Comparison of ENCODE assay signal across 9 cellular contexts in the genomic region with DNA sequence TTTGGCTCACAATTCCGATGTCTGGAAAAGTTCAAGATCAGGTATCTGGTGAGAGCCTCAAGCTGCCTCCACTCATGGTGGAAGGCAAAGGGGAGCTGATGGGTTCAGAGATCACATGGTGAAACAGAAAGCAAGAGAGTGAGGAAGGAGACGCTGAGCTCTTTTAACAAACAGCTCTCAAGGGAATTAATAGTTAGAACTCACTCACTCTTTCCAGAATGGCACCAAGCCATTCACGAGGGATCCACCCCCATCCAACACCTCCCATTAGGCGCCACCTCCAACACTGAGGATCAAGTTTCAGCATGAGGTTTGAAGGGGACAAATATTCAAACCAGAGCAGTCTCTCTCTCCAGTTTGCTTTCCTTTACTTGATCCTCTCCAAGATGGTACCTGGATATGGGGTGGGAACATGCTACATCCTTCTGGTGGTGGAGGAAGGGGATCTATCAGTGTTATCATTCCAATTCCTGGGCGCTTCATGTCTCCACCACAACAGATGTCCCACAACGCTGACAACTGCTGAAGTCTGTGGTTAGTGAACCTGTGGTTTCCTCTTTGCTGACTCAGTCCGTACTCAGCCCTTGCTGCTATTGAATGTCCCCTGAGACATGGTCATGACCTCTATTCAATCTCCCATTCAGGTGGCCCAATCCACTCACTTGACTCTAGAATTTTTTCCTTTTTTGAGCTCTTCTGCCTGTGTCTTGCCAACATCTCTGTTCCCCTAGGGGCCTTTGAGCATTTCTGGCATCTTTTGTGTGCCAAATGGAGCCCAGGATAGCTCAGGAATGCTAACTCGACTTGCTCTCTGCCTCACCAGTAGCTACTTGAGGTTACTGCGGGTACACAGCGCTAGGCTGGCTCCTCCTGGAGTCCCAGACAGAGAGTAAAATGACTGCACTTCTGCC.
A peak's percentile ranks its signal among the peaks of the same experiment; 100 is the strongest.
DNase-seq lines count a peak whose midpoint lies in the region; ATAC-seq lines count a peak whose summit lies in the region.
"Had no signal": no experiment of that assay in that cellular context is flagged by ENCODE, and none has a peak within 500 bp of the region (broad histone marks: within the 10 kb centered on the region; RNA-seq: fewer than 3 reads in every experiment).

No MANE protein-coding gene starts in this region.

- peaks cover 10 to 27% (median 21%) of the 10 kb centered on the region in 4 donors for H3K4me1 Mint-ChIP-seq in naive thymus-derived CD8-positive, alpha-beta T cell

- peak overlapping the region in 9 of 10 donors; percentile 4 to 69 (median 47) for H3K4me3 Mint-ChIP-seq in naive thymus-derived CD8-positive, alpha-beta T cell

- H3K27ac Mint-ChIP-seq in activated naive CD4-positive, alpha-beta T cell treated with anti-CD3 and anti-CD28 coated beads, Interleukin-2, amount 50 U/mL, for 72 hours = peak overlapping the region; percentile 66 to 87
- H3K27ac Mint-ChIP-seq in naive thymus-derived CD8-positive, alpha-beta T cell = peak overlapping the region in 2 of 10 donors; percentile 24 to 39

- H3K9me3 Mint-ChIP-seq in activated naive CD4-positive, alpha-beta T cell treated with anti-CD3 and anti-CD28 coated beads, Interleukin-2, amount 50 U/mL, for 72 hours = no peaks in the 10 kb centered on the region
- no peaks in the 10 kb centered on the region for H3K9me3 Mint-ChIP-seq in naive thymus-derived CD8-positive, alpha-beta T cell

- peaks cover 0 to 18% (median 2%) of the 10 kb centered on the region in 5 donors for H3K27me3 Mint-ChIP-seq in naive thymus-derived CD8-positive, alpha-beta T cell

- ATAC-seq in GM19397 (IDR thresholded peaks at IDR 0.05; ENCODE audit: unreplicated experiment) (peak; percentile 97), HG03342 (IDR thresholded peaks at IDR 0.05; ENCODE audit: unreplicated experiment) (peak; percentile 90)
- ATAC-seq in activated naive CD4-positive, alpha-beta T cell treated with anti-CD3 and anti-CD28 coated beads, Interleukin-2, amount 50 U/mL, for 72 hours = peak; percentile 93 to 94
- ATAC-seq in naive thymus-derived CD8-positive, alpha-beta T cell = peak; percentile 80
- ATAC-seq: Panc1 had no signal

- DNase-seq in DMS79 treated with DMSO at 0.1 percent for 48 hours (lab: John Stamatoyannopoulos, UW) = peak; percentile 36
- DNase-seq in NOMO-1 treated with DMSO at 0.1 percent for 48 hours (lab: John Stamatoyannopoulos, UW; ENCODE audit: unreplicated experiment) = peak; percentile 76
- DNase-seq in activated naive CD4-positive, alpha-beta T cell treated with anti-CD3 and anti-CD28 coated beads, Interleukin-2, amount 50 U/mL, for 72 hours (ENCODE audit: low spot score in 2 of 2) = peak; percentile 25 to 59
- DNase-seq in naive thymus-derived CD8-positive, alpha-beta T cell = peak in 7 of 10 donors; percentile 6 to 61 (median 11)
- DNase-seq in NCI-H2227 (lab: John Stamatoyannopoulos, UW; ENCODE audit: unreplicated experiment) = no peak
- no peak for DNase-seq in midbrain (lab: John Stamatoyannopoulos, UW)

- peaks cover 0 to 6% of the 10 kb centered on the region in 2 donors for H3K36me3 Mint-ChIP-seq in activated naive CD4-positive, alpha-beta T cell treated with anti-CD3 and anti-CD28 coated beads, Interleukin-2, amount 50 U/mL, for 72 hours
- H3K36me3 Mint-ChIP-seq in naive thymus-derived CD8-positive, alpha-beta T cell = no peaks in the 10 kb centered on the region

- POLR2A ChIA-PET in naive thymus-derived CD8-positive, alpha-beta T cell (lab: Charles Lee) = no interaction called here

Comparison
In these comparisons a context has a peak if more than half of its experiments do, and no peak if none do; other contexts are left out.
1. DNase-seq: peak in DMS79 treated with DMSO at 0.1 percent for 48 hours (single experiment), NOMO-1 treated with DMSO at 0.1 percent for 48 hours (single experiment), activated naive CD4-positive, alpha-beta T cell treated with anti-CD3 and anti-CD28 coated beads, Interleukin-2, amount 50 U/mL, for 72 hours (2 of 2) and naive thymus-derived CD8-positive, alpha-beta T cell (7 of 10); none in NCI-H2227 (single experiment) and midbrain (single experiment).
2. Peak in every context shown above with its lines, with median percentiles within 50 percentile points of each other: ATAC-seq.